19 cellular contexts compared by ENCODE assay signal in genomic region chr16:1944612-1945199, GRCh38. TPM values are rescaled to one million over a fixed set of nuclear protein-coding genes. Genes with fewer than 3 reads are reported as not detected.
A peak's percentile ranks its signal among the peaks of the same experiment; 100 is the strongest.
DNase-seq lines count a peak whose midpoint lies in the region; ATAC-seq and TF ChIP-seq lines count a peak whose summit lies in the region.
"Had no signal": no experiment of that assay in that cellular context is flagged by ENCODE, and none has a peak within 500 bp of the region (broad histone marks: within the 10 kb centered on the region; RNA-seq: fewer than 3 reads in every experiment).

No MANE protein-coding gene starts in this region.

- no peak overlapping the region for H3K27ac ChIP-seq in RWPE2 (ENCODE audit: poor library complexity, severe bottlenecking)
- H3K27ac ChIP-seq in skeletal muscle tissue (ENCODE audit: low read depth, low read length), result peak overlapping the region; percentile 97
- H3K27ac ChIP-seq: HL-60, uterus had no signal

- peaks cover 29% of the 10 kb centered on the region for H3K4me1 Mint-ChIP-seq in activated T-cell treated with anti-CD3 and anti-CD28 coated beads, Interleukin-2, amount 50 U/mL, for 24 hours (ENCODE audit: low read depth)
- H3K4me1 Mint-ChIP-seq in chondrocyte (ENCODE audit: low read depth), result peaks cover 20% of the 10 kb centered on the region

- H3K9me3 ChIP-seq in RWPE2 (ENCODE audit: severe bottlenecking) (no peaks in the 10 kb centered on the region), skeletal muscle tissue (ENCODE audit: control insufficient read depth in 3 of 3, low read length in 3 of 3) (no peaks in the 10 kb centered on the region)
- H3K9me3 ChIP-seq: uterus had no signal

- TF ChIP-seq CTCF in RWPE2 (IDR thresholded peaks at IDR 0.05; ENCODE audit: poor library complexity, severe bottlenecking), result no peak
- no peak for TF ChIP-seq CTCF in chondrocyte (IDR thresholded peaks at IDR 0.05)

- H3K4me3 ChIP-seq in RWPE2 (ENCODE audit: severe bottlenecking), result no peak overlapping the region
- H3K4me3 ChIP-seq in skeletal muscle tissue (ENCODE audit: low read length in 3 of 3), result peak overlapping the region in 1 of 3 donors; percentile 14
- H3K4me3 ChIP-seq: uterus had no signal

- no peaks in the 10 kb centered on the region for H3K27me3 Mint-ChIP-seq in activated T-cell treated with anti-CD3 and anti-CD28 coated beads, Interleukin-2, amount 50 U/mL, for 24 hours
- H3K27me3 Mint-ChIP-seq in chondrocyte (ENCODE audit: low read depth), result no peaks in the 10 kb centered on the region

- no peak for DNase-seq in activated T-cell treated with anti-CD3 and anti-CD28 coated beads, Interleukin-2, amount 50 U/mL, for 24 hours
- DNase-seq in activated T-cell treated with anti-CD3 and anti-CD28 coated beads, Interleukin-2, amount 50 U/mL, for 1 hour, result no peak
- DNase-seq in RWPE2 (ENCODE audit: low spot score) (peak; percentile 42), chondrocyte (ENCODE audit: low spot score) (no peak), NCI-H69 (lab: John Stamatoyannopoulos, UW) (no peak), nucleus accumbens (lab: John Stamatoyannopoulos, UW) (no peak)
- DNase-seq in stimulated activated CD4-positive, alpha-beta T cell treated with anti-CD3 and anti-CD28 coated beads, Interleukin-4, amount 100 ng/mL, for 1 hour, result no peak
- DNase-seq: ACHN; amniotic stem cell; NCI-H2081; NCI-H526; posterior cingulate gyrus; stimulated activated CD4-positive, alpha-beta T cell treated with anti-CD3 and anti-CD28 coated beads, Interleukin-12 subunit alpha, Interleukin-12 subunit beta, amount 100 ng/mL, for 4 hours; uterus had no signal

- H3K4me1 ChIP-seq in RWPE2 (ENCODE audit: insufficient read depth, poor library complexity, severe bottlenecking), result peaks cover 10% of the 10 kb centered on the region
- H3K4me1 ChIP-seq in skeletal muscle tissue (ENCODE audit: control insufficient read depth in 3 of 3, insufficient read depth in 3 of 3, low read length in 3 of 3), result peaks cover 65 to 80% (median 79%) of the 10 kb centered on the region in 3 donors

- peak overlapping the region; percentile 38 for H3K27ac Mint-ChIP-seq in activated T-cell treated with anti-CD3 and anti-CD28 coated beads, Interleukin-2, amount 50 U/mL, for 24 hours
- H3K27ac Mint-ChIP-seq in chondrocyte (ENCODE audit: unreplicated experiment), result no peak overlapping the region
- H3K27ac Mint-ChIP-seq: endodermal cell had no signal

- H3K36me3 ChIP-seq in RWPE2 (ENCODE audit: low read depth) (peaks cover 6% of the 10 kb centered on the region; the same call in 1 of the 2 replicates), skeletal muscle tissue (ENCODE audit: control insufficient read depth in 3 of 3, insufficient read depth in 3 of 3, low read length in 3 of 3) (peaks cover 18 to 21% (median 18%) of the 10 kb centered on the region in 3 donors)
- H3K36me3 ChIP-seq: uterus had no signal

- H3K9ac ChIP-seq in skeletal muscle tissue (ENCODE audit: low read depth in 1 of 3, low read length in 3 of 3), result peak overlapping the region in 1 of 3 donors; percentile 45

- no peak for ATAC-seq in RWPE2 (ENCODE audit: low read depth)

- no peaks in the 10 kb centered on the region for H3K27me3 ChIP-seq in RWPE2 (ENCODE audit: insufficient read depth, poor library complexity, severe bottlenecking)
- H3K27me3 ChIP-seq in skeletal muscle tissue (ENCODE audit: control insufficient read depth in 3 of 3, insufficient read depth in 3 of 3, low read length in 3 of 3), result no peaks in the 10 kb centered on the region
- H3K27me3 ChIP-seq: uterus had no signal

- peaks cover 8% of the 10 kb centered on the region for H3K36me3 Mint-ChIP-seq in activated T-cell treated with anti-CD3 and anti-CD28 coated beads, Interleukin-2, amount 50 U/mL, for 24 hours (ENCODE audit: low read depth)
- H3K36me3 Mint-ChIP-seq in chondrocyte (ENCODE audit: low read depth), result no peaks in the 10 kb centered on the region

- peak overlapping the region; percentile 92 for H3K4me3 Mint-ChIP-seq in activated T-cell treated with anti-CD3 and anti-CD28 coated beads, Interleukin-2, amount 50 U/mL, for 24 hours
- peak overlapping the region; percentile 31 for H3K4me3 Mint-ChIP-seq in chondrocyte (ENCODE audit: unreplicated experiment)
- H3K4me3 Mint-ChIP-seq: endodermal cell had no signal

- H3K9me3 Mint-ChIP-seq in activated T-cell treated with anti-CD3 and anti-CD28 coated beads, Interleukin-2, amount 50 U/mL, for 24 hours, result no peaks in the 10 kb centered on the region
- H3K9me3 Mint-ChIP-seq in chondrocyte (ENCODE audit: low read depth), result no peaks in the 10 kb centered on the region
- H3K9me3 Mint-ChIP-seq: endodermal cell had no signal

RNA-seq across cellular contexts. Expression of gene MSRB1, which starts 1.7 kb away (rescaled TPM):
- total RNA-seq in chondrocyte (18.3 to 19.1 TPM (median 18.8 TPM) in 3 replicates), skeletal muscle tissue (13.6 TPM)

RNA-seq across cellular contexts. Expression of gene RPL3L, which starts 9.8 kb away (rescaled TPM):
- not detected in 3 replicates for total RNA-seq in chondrocyte
- total RNA-seq in skeletal muscle tissue, result 84.5 TPM
- total RNA-seq: endodermal cell, SK-MEL-5 had no signal

RNA-seq across cellular contexts. Expression of gene NDUFB10, which starts 14.6 kb away (rescaled TPM):
- total RNA-seq in chondrocyte (97.9 to 131 TPM (median 110 TPM) in 3 replicates), skeletal muscle tissue (130 TPM)

RNA-seq across cellular contexts. Expression of gene RPS2, which starts 19.9 kb away (rescaled TPM):
- total RNA-seq in chondrocyte (1,605 to 1,878 TPM (median 1,662 TPM) in 3 replicates), skeletal muscle tissue (3,178 TPM)

RNA-seq across cellular contexts. Expression of gene RNF151, which starts 21.9 kb away (rescaled TPM):
- total RNA-seq in chondrocyte, result not detected in 3 replicates
- not detected for total RNA-seq in skeletal muscle tissue
- total RNA-seq: OCI-LY7, SK-MEL-5, uterus had no signal

Comparison
In these comparisons a context has a peak if more than half of its experiments do, and no peak if none do; other contexts are left out.
1. RNA of gene RPL3L, which starts 9.8 kb away (total RNA-seq): 84.5 TPM in skeletal muscle tissue (single experiment); not detected in chondrocyte; every median in the first group is over 10 times any median in the second.